ENCODE assay signal across 8 cellular contexts in the genomic region with DNA sequence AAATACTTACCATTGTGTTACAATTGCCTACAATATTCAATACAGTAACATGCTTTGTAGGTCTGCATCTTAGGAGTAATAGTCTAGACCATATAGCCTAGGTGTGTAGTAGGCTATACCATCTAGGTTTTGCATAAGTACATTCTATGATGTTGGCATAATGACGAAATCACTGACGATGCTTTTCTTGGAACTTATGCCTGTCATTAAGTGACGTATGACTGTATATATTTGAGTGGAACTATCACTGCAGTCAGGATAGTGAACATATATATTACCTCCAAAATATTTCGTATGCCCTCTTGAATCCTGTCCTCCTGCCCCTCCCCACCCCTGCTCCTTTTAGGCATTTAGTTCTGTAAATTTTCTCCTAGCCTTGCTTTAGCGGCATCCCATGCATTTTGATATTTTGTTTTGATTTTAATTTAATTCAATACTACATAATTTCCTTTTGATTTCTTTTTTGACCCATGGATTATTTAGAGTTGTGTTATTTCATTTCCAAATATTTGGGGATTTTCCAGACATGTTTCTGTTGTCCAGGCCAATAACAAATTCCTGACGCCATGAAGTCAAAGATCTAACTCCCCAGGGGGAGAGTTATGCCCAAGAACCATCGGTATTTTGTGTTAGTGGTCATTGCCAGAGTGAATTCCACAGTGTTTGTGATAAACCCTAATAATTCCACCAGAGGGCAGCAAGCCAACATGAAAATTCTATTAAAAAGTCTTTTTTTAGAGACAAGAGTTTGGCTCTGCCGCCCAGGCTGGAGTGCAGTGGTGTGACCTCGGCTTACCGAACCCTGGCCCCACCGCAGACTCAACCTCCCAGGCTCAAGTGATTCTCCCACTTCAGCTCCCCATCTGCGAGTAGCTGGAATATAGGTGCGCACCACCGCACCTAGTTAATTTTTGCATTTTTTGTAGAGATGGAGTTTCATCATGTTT. TPM values are rescaled to one million over a fixed set of nuclear protein-coding genes. Genes with fewer than 3 reads are reported as not detected.
DNase-seq lines count a peak whose midpoint lies in the region; ATAC-seq and TF ChIP-seq lines count a peak whose summit lies in the region.

No MANE protein-coding gene starts in this region.

- ATAC-seq in activated CD8-positive, alpha-beta T cell treated with anti-CD3 and anti-CD28 coated beads, Interleukin-2, amount 10 ng/mL, durations not matched to agents 7 days and 5 days, result peak; percentile 8
- ATAC-seq in aorta (ENCODE audit: low FRiP score), result peak; percentile 87

- TF ChIP-seq POLR2A in esophagus squamous epithelium (IDR thresholded peaks at IDR 0.05), result no peak

- H3K4me1 Mint-ChIP-seq in activated CD8-positive, alpha-beta T cell treated with anti-CD3 and anti-CD28 coated beads, Interleukin-2, amount 10 ng/mL, durations not matched to agents 7 days and 5 days (ENCODE audit: low read depth), result peaks cover 47% of the 10 kb centered on the region
- H3K4me1 Mint-ChIP-seq in nephron progenitor cell, result no peaks in the 10 kb centered on the region

- intact Hi-C loops in esophagus squamous epithelium (cut with DNase I), result no loop called here
- intact Hi-C loops in aorta (cut with DNase I), result loop anchor here (2.0 to 10.0 kb wide), 5 partner anchors 126 to 469 kb away; partner anchors contain the start of genes STRADB (in 1 of the 2) and TRAK2 (in 1 of the 2)

- no peaks in the 10 kb centered on the region for H3K9me3 ChIP-seq in esophagus squamous epithelium
- H3K9me3 ChIP-seq in aorta (ENCODE audit: control insufficient read depth, low read length), result no peaks in the 10 kb centered on the region

- no peaks in the 10 kb centered on the region for H3K9me3 Mint-ChIP-seq in activated CD8-positive, alpha-beta T cell treated with anti-CD3 and anti-CD28 coated beads, Interleukin-2, amount 10 ng/mL, durations not matched to agents 7 days and 5 days (ENCODE audit: insufficient read depth)
- H3K9me3 Mint-ChIP-seq in nephron progenitor cell, result peaks cover 21% of the 10 kb centered on the region

- peak overlapping the region; percentile 82 for H3K27ac Mint-ChIP-seq in activated CD8-positive, alpha-beta T cell treated with anti-CD3 and anti-CD28 coated beads, Interleukin-2, amount 10 ng/mL, durations not matched to agents 7 days and 5 days
- no peak overlapping the region for H3K27ac Mint-ChIP-seq in nephron progenitor cell

- in situ Hi-C loops in GM13977 (cut with MboI; ENCODE audit: low pct_unique_long_range_greater_than_20kb, low sequenced_read_pairs, unreplicated experiment), result loop anchor here (10.0 kb wide), 2 partner anchors 129 to 331 kb away; no protein-coding TSS in a partner anchor

- H3K4me1 ChIP-seq in esophagus squamous epithelium, result peaks cover 22 to 60% (median 23%) of the 10 kb centered on the region in 3 donors
- H3K4me1 ChIP-seq in aorta (ENCODE audit: control insufficient read depth in 1 of 2, insufficient read depth in 2 of 2, low read length in 2 of 2), result no peaks in the 10 kb centered on the region

- peak overlapping the region in 2 of 4 donors; percentile 44 to 55 for H3K27ac ChIP-seq in esophagus squamous epithelium
- no peak overlapping the region for H3K27ac ChIP-seq in aorta (ENCODE audit: low read depth in 1 of 2, low read length in 2 of 2)

- H3K4me3 ChIP-seq in AG10803 (ENCODE audit: low read length) (no peak overlapping the region; the same call in 1 of the 2 replicates), esophagus squamous epithelium (peak overlapping the region in 3 of 4 donors; percentile 6 to 66 (median 20)), aorta (ENCODE audit: low read length in 2 of 2) (no peak overlapping the region)

- WGBS in esophagus squamous epithelium, 2 donors, result 22 to 26% methylated on average over 14 of the region's 14 CpGs
- WGBS in aorta, 2 donors, result 11 to 14% methylated on average over 14 of the region's 14 CpGs

- POLR2A ChIA-PET in activated CD8-positive, alpha-beta T cell treated with anti-CD3 and anti-CD28 coated beads, Interleukin-2, amount 10 ng/mL, durations not matched to agents 7 days and 5 days (lab: Charles Lee), result interaction anchor here (0.6 to 7.1 kb wide), 4 partner anchors 15 to 26 kb away, joined by 3 to 221 read pairs (median 18); partner anchors contain the start of gene CASP8

- peak; percentile 61 for TF ChIP-seq CTCF in AG10803 (conservative IDR thresholded peaks at IDR 0.05; ENCODE audit: low read length)
- TF ChIP-seq CTCF in GM13977 (IDR thresholded peaks at IDR 0.05; ENCODE audit: extremely low read depth, insufficient read depth, missing control alignments), result peak; percentile 50
- TF ChIP-seq CTCF in esophagus squamous epithelium (IDR thresholded peaks at IDR 0.05), result peak; percentile 47 to 77 (median 68)
- TF ChIP-seq CTCF in nephron progenitor cell (IDR thresholded peaks at IDR 0.05), result peak; percentile 60

- CTCF ChIA-PET in activated CD8-positive, alpha-beta T cell treated with anti-CD3 and anti-CD28 coated beads, Interleukin-2, amount 10 ng/mL, durations not matched to agents 7 days and 5 days (lab: Charles Lee), result interaction anchor here (0.5 to 4.6 kb wide), 26 partner anchors 15 to 943 kb away, joined by 3 to 455 read pairs (median 4); partner anchors contain the start of genes CASP10, CASP8 and CFLAR

- no peaks in the 10 kb centered on the region for H3K27me3 Mint-ChIP-seq in activated CD8-positive, alpha-beta T cell treated with anti-CD3 and anti-CD28 coated beads, Interleukin-2, amount 10 ng/mL, durations not matched to agents 7 days and 5 days (ENCODE audit: low read depth)
- H3K27me3 Mint-ChIP-seq in nephron progenitor cell (ENCODE audit: low read depth, poor library complexity), result peaks cover 10% of the 10 kb centered on the region

- H3K27me3 ChIP-seq in esophagus squamous epithelium (no peaks in the 10 kb centered on the region), aorta (ENCODE audit: control insufficient read depth in 1 of 2, insufficient read depth in 2 of 2, low read length in 1 of 2) (no peaks in the 10 kb centered on the region)

- peaks cover 0 to 4% (median 0%) of the 10 kb centered on the region in 3 donors for H3K36me3 ChIP-seq in esophagus squamous epithelium
- no peaks in the 10 kb centered on the region for H3K36me3 ChIP-seq in aorta (ENCODE audit: control insufficient read depth in 1 of 2, insufficient read depth in 2 of 2, low read length in 1 of 2)

- H3K36me3 Mint-ChIP-seq in activated CD8-positive, alpha-beta T cell treated with anti-CD3 and anti-CD28 coated beads, Interleukin-2, amount 10 ng/mL, durations not matched to agents 7 days and 5 days (ENCODE audit: low read depth), result peaks cover 56% of the 10 kb centered on the region
- H3K36me3 Mint-ChIP-seq in nephron progenitor cell (ENCODE audit: low read depth), result no peaks in the 10 kb centered on the region

- DNase-seq in AG10803 (ENCODE audit: low read depth) (peak; percentile 95), GM13977 (ENCODE audit: low spot score) (peak; percentile 42), NCI-H748 treated with DMSO at 0.1 percent for 48 hours (lab: John Stamatoyannopoulos, UW) (peak; percentile 27), esophagus squamous epithelium (lab: John Stamatoyannopoulos, UW) (peak; percentile 2), nephron progenitor cell (peak; percentile 42), aorta (peak; percentile 77 to 82), cortex of kidney (lab: John Stamatoyannopoulos, UW) (no peak)
- DNase-seq in activated CD8-positive, alpha-beta T cell treated with anti-CD3 and anti-CD28 coated beads, Interleukin-2, amount 10 ng/mL, durations not matched to agents 7 days and 5 days, result peak; percentile 77

- peak overlapping the region; percentile 98 for H3K4me3 Mint-ChIP-seq in activated CD8-positive, alpha-beta T cell treated with anti-CD3 and anti-CD28 coated beads, Interleukin-2, amount 10 ng/mL, durations not matched to agents 7 days and 5 days
- no peak overlapping the region for H3K4me3 Mint-ChIP-seq in nephron progenitor cell

RNA-seq across cellular contexts. Expression of gene CASP8, which starts 24.2 kb away (rescaled TPM):
- 10 to 100 TPM; 62.7 to 63.2 TPM for total RNA-seq in activated CD8-positive, alpha-beta T cell treated with anti-CD3 and anti-CD28 coated beads, Interleukin-2, amount 10 ng/mL, durations not matched to agents 7 days and 5 days
- total RNA-seq in esophagus squamous epithelium (10 to 100 TPM; 13.8 to 28.2 (median 22.8) TPM), aorta (10 to 100 TPM; 19.2 to 20.3 TPM)
- 1 to 10 TPM; 5.6 to 9.7 TPM for polyA plus RNA-seq in aorta

RNA-seq across cellular contexts. Expression of gene CASP10, which starts 53.2 kb away (rescaled TPM):
- 10 to 100 TPM; 40.7 to 42.8 TPM for total RNA-seq in activated CD8-positive, alpha-beta T cell treated with anti-CD3 and anti-CD28 coated beads, Interleukin-2, amount 10 ng/mL, durations not matched to agents 7 days and 5 days
- 10 to 100 TPM in 3 of 4 donors, 1 to 10 TPM in 1; 9.0 to 22.0 (median 15.0) TPM for total RNA-seq in esophagus squamous epithelium
- total RNA-seq in aorta, result 10 to 100 TPM in 1 of 2 donors, 1 to 10 TPM in 1; 8.1 to 26.1 TPM
- 1 to 10 TPM; 1.1 to 3.4 TPM for polyA plus RNA-seq in aorta

Comparison
In these comparisons a context has a peak if more than half of its experiments do, and no peak if none do; other contexts are left out.
1. H3K4me3 ChIP-seq: peak in esophagus squamous epithelium (3 of 4); none in AG10803 (single experiment) and aorta (0 of 2).
2. Peak in every context shown above with its lines, with median percentiles within 50 percentile points of each other: CTCF ChIP-seq.